ENCODE assay signal across 8 cellular contexts in genomic region chr7:100889761-100890639, GRCh38. TPM values are rescaled to one million over a fixed set of nuclear protein-coding genes. Genes with fewer than 3 reads are reported as not detected.
DNase-seq lines count a peak whose midpoint lies in the region; ATAC-seq and TF ChIP-seq lines count a peak whose summit lies in the region.

No MANE protein-coding gene starts in this region.

- CTCF ChIA-PET in HEK293 (lab: Yijun Ruan, JAX): interaction anchor here (0.5 to 2.1 kb wide), 6 partner anchors 38 to 188 kb away, joined by 3 to 10 read pairs (median 4); partner anchors contain the start of gene SLC12A9

- H3K9me3 ChIP-seq in HEK293 (ENCODE audit: control insufficient read depth, insufficient read depth, low read depth, low read length): no peaks in the 10 kb centered on the region
- H3K9me3 ChIP-seq in SK-N-MC (ENCODE audit: low read depth, low read length): no peaks in the 10 kb centered on the region

- H3K9ac ChIP-seq in SK-N-MC (ENCODE audit: insufficient read length): peak overlapping the region; percentile 71

- POLR2A ChIA-PET in HEK293 (lab: Yijun Ruan, JAX): interaction anchor here (0.5 to 8.7 kb wide), 30 partner anchors 13 to 1552 kb away, joined by 3 to 198 read pairs (median 4); partner anchors contain the start of genes AGFG2, EPHB4, FBXO24 and LRCH4

- H3K27ac ChIP-seq in HEK293 (ENCODE audit: extremely low read depth, low read depth, low read length) (peak overlapping the region; percentile 37; the same call in 1 of the 2 replicates), SK-N-MC (0 out of 2 replicates have a peak overlapping the region, but pooled peaks have one; percentile 42), temporal lobe (ENCODE audit: low read depth, low read length) (peak overlapping the region; percentile 74)

- TF ChIP-seq CTCF in HEK293 (tag by site-specific recombination; IDR thresholded peaks at IDR 0.05) (peak; percentile 35; the same call in 1 of the 2 replicates), omental fat pad (IDR thresholded peaks at IDR 0.05) (no peak)

- H3K36me3 ChIP-seq in HEK293 (ENCODE audit: control insufficient read depth in 2 of 2, insufficient read depth in 1 of 2, low read length in 2 of 2) (peaks cover 4 to 39% of the 10 kb centered on the region in 2 experiments; a peak in 2 of 3 replicates), SK-N-MC (ENCODE audit: insufficient read depth, low read length) (peaks cover 41% of the 10 kb centered on the region)

- H3K4me3 ChIP-seq in HEK293 (ENCODE audit: low read depth, low read length) (peak overlapping the region; percentile 48), SK-N-MC (peak overlapping the region; percentile 90)

- peak; percentile 90 for ATAC-seq in omental fat pad (ENCODE audit: low FRiP score)

- peak; percentile 69 for DNase-seq in GDM1 (lab: John Stamatoyannopoulos, UW)
- peak; percentile 93 for DNase-seq in NCI-H1092 (lab: John Stamatoyannopoulos, UW)
- no peak for DNase-seq in SK-N-MC (ENCODE audit: low read depth, low spot score)
- peak; percentile 93 for DNase-seq in activated naive CD4-positive, alpha-beta T cell treated with anti-CD3 and anti-CD28 coated beads, Interleukin-2, amount 50 U/mL, for 16 hours
- peak; percentile 94 for DNase-seq in glomerular visceral epithelial cell (ENCODE audit: extremely low spot score)
- DNase-seq in omental fat pad (ENCODE audit: low spot score): peak; percentile 65

- H3K4me1 ChIP-seq in HEK293 (ENCODE audit: control insufficient read depth, insufficient read depth, low read length): peaks cover 4% of the 10 kb centered on the region; the same call in 1 of the 2 replicates

TF ChIP-seq in HEK293, 187 proteins besides CTCF, POLR2A, EP300 and RAD21 (continues in another document):
- TF ChIP-seq WT1 (tag by site-specific recombination; IDR thresholded peaks at IDR 0.05) (peak; percentile 56; the same call in 1 of the 2 replicates), PRDM10 (tag by site-specific recombination; IDR thresholded peaks at IDR 0.05) (peak; percentile 93), ZNF670 (tag by site-specific recombination; IDR thresholded peaks at IDR 0.05; ENCODE audit: low read depth) (no peak), FEZF1 (tag by site-specific recombination; IDR thresholded peaks at IDR 0.05) (no peak), ZNF416 (tag by site-specific recombination; IDR thresholded peaks at IDR 0.05) (no peak), GLIS2 (tag by site-specific recombination; IDR thresholded peaks at IDR 0.05) (peak; percentile 79), ZNF366 (tag by site-specific recombination; conservative IDR thresholded peaks at IDR 0.05) (peak; percentile 97), ZNF132 (tag by site-specific recombination; IDR thresholded peaks at IDR 0.05; ENCODE audit: borderline replicate concordance) (no peak), ZNF596 (tag by site-specific recombination; IDR thresholded peaks at IDR 0.05) (no peak), ZNF660 (tag by site-specific recombination; IDR thresholded peaks at IDR 0.05) (no peak), BCL11B (tag by site-specific recombination; IDR thresholded peaks at IDR 0.05; ENCODE audit: low read depth) (peak; percentile 59; the same call in 1 of the 2 replicates), PATZ1 (tag by site-specific recombination; IDR thresholded peaks at IDR 0.05) (peak; percentile 60), ZBTB8A (tag by site-specific recombination; IDR thresholded peaks at IDR 0.05) (peak; percentile 97), ZNF404 (tag by site-specific recombination; IDR thresholded peaks at IDR 0.05) (no peak), ZNF558 (tag by site-specific recombination; IDR thresholded peaks at IDR 0.05) (no peak), ZNF112 (tag by site-specific recombination; IDR thresholded peaks at IDR 0.05) (no peak), ZBTB20 (tag by site-specific recombination; IDR thresholded peaks at IDR 0.05) (peak; percentile 94), ZNF777 (tag by site-specific recombination; IDR thresholded peaks at IDR 0.05; ENCODE audit: borderline replicate concordance) (peak; percentile 19; the same call in 1 of the 2 replicates), ZNF600 (tag by site-specific recombination; IDR thresholded peaks at IDR 0.05) (0 out of 2 replicates have a peak, but pooled peaks have one; percentile 43), GLIS1 (tag by site-specific recombination; IDR thresholded peaks at IDR 0.05) (peak; percentile 92), KLF1 (tag by site-specific recombination; IDR thresholded peaks at IDR 0.05) (peak; percentile 44), ZNF830 (tag by site-specific recombination; IDR thresholded peaks at IDR 0.05; ENCODE audit: low read depth) (no peak)
- TF ChIP-seq, protein P1, sequence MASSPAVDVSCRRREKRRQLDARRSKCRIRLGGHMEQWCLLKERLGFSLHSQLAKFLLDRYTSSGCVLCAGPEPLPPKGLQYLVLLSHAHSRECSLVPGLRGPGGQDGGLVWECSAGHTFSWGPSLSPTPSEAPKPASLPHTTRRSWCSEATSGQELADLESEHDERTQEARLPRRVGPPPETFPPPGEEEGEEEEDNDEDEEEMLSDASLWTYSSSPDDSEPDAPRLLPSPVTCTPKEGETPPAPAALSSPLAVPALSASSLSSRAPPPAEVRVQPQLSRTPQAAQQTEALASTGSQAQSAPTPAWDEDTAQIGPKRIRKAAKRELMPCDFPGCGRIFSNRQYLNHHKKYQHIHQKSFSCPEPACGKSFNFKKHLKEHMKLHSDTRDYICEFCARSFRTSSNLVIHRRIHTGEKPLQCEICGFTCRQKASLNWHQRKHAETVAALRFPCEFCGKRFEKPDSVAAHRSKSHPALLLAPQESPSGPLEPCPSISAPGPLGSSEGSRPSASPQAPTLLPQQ (tag by site-specific recombination; IDR thresholded peaks at IDR 0.05): 0 out of 2 replicates have a peak, but pooled peaks have one; percentile 22
- TF ChIP-seq, protein P2, sequence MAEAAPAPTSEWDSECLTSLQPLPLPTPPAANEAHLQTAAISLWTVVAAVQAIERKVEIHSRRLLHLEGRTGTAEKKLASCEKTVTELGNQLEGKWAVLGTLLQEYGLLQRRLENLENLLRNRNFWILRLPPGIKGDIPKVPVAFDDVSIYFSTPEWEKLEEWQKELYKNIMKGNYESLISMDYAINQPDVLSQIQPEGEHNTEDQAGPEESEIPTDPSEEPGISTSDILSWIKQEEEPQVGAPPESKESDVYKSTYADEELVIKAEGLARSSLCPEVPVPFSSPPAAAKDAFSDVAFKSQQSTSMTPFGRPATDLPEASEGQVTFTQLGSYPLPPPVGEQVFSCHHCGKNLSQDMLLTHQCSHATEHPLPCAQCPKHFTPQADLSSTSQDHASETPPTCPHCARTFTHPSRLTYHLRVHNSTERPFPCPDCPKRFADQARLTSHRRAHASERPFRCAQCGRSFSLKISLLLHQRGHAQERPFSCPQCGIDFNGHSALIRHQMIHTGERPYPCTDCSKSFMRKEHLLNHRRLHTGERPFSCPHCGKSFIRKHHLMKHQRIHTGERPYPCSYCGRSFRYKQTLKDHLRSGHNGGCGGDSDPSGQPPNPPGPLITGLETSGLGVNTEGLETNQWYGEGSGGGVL (tag by site-specific recombination; IDR thresholded peaks at IDR 0.05): peak; percentile 84

RNA-seq across cellular contexts. Expression of gene UFSP1, which starts 0.5 kb away (rescaled TPM):
- total RNA-seq in omental fat pad (1 to 10 TPM; 4.7 to 8.0 (median 7.3) TPM), temporal lobe (2.2 TPM)

RNA-seq across cellular contexts. Expression of gene ACHE, which starts 5.7 kb away (rescaled TPM):
- total RNA-seq in omental fat pad (under 1 TPM; 0.50 to 0.96 (median 0.73) TPM), temporal lobe (16.7 TPM)

RNA-seq across cellular contexts. Expression of gene SRRT, which starts 15.1 kb away (rescaled TPM):
- total RNA-seq in omental fat pad (10 to 100 TPM; 44.9 to 87.3 (median 60.9) TPM), temporal lobe (30.7 TPM)

RNA-seq across cellular contexts. Expression of gene TRIP6, which starts 22.8 kb away (rescaled TPM):
- total RNA-seq in omental fat pad (10 to 100 TPM; 48.7 to 71.3 (median 53.0) TPM), temporal lobe (3.2 TPM)

RNA-seq across cellular contexts. Expression of gene SLC12A9, which starts 37.5 kb away (rescaled TPM):
- 10 to 100 TPM in 3 of 4 donors, 1 to 10 TPM in 1; 9.6 to 29.0 (median 13.3) TPM for total RNA-seq in omental fat pad
- total RNA-seq in temporal lobe: 17.0 TPM
